18 cellular contexts compared by ENCODE assay signal in genomic region chr7:97090761-97091353, GRCh38. TPM values are rescaled to one million over a fixed set of nuclear protein-coding genes. Genes with fewer than 3 reads are reported as not detected.
DNase-seq lines count a peak whose midpoint lies in the region; ATAC-seq and TF ChIP-seq lines count a peak whose summit lies in the region.
"Had no signal": no experiment of that assay in that cellular context is flagged by ENCODE, and none has a peak within 500 bp of the region (broad histone marks: within the 10 kb centered on the region; RNA-seq: fewer than 3 reads in every experiment).

No MANE protein-coding gene starts in this region.

- H3K14ac ChIP-seq in neuronal stem cell (ENCODE audit: low read length) = no peak overlapping the region

- no peak overlapping the region for H4K8ac ChIP-seq in neuronal stem cell (ENCODE audit: low read depth, low read length)

- no peak overlapping the region for H2BK15ac ChIP-seq in neuronal stem cell (ENCODE audit: low read length)

- H3K4me1 Mint-ChIP-seq in activated naive CD4-positive, alpha-beta T cell treated with anti-CD3 and anti-CD28 coated beads for 36 hours (ENCODE audit: low read depth) = no peaks in the 10 kb centered on the region
- no peaks in the 10 kb centered on the region for H3K4me1 Mint-ChIP-seq in WTC11
- H3K4me1 Mint-ChIP-seq: CD4-positive, alpha-beta memory T cell had no signal

- H3K27me3 ChIP-seq in neuronal stem cell (ENCODE audit: control insufficient read depth in 3 of 3, insufficient read depth in 3 of 3, low read depth in 1 of 3, low read length in 3 of 3) (peaks cover 0 to 3% (median 0%) of the 10 kb centered on the region in 3 experiments), MG63 (no peaks in the 10 kb centered on the region)

- no CpG with 5 or more reads among the region's 1 CpG for WGBS in neuronal stem cell (ENCODE audit: extremely low coverage in 2 of 2, insufficient read length in 2 of 2, insufficient replicate concordance in 1 of 2), 2 donors

- H3K4me2 ChIP-seq in neuronal stem cell (ENCODE audit: insufficient read depth, low read length, poor library complexity, severe bottlenecking) = no peak overlapping the region
- H3K4me2 ChIP-seq: A549 had no signal

- H3K4me3 Mint-ChIP-seq in activated naive CD4-positive, alpha-beta T cell treated with anti-CD3 and anti-CD28 coated beads for 36 hours = no peak overlapping the region
- H3K4me3 Mint-ChIP-seq in WTC11 = no peak overlapping the region
- H3K4me3 Mint-ChIP-seq: CD4-positive, alpha-beta memory T cell had no signal

- POLR2A ChIA-PET in WTC11 (lab: Charles Lee) = no interaction called here

- no peak overlapping the region for H3K9ac ChIP-seq in neuronal stem cell (ENCODE audit: low read depth, low read length, poor library complexity)

- peak; percentile 10 for DNase-seq in activated naive CD4-positive, alpha-beta T cell treated with anti-CD3 and anti-CD28 coated beads for 36 hours
- DNase-seq in activated naive CD4-positive, alpha-beta T cell (lab: John Stamatoyannopoulos, UW) = no peak
- DNase-seq in WTC11 (ENCODE audit: low spot score) (no peak), neuronal stem cell (ENCODE audit: low spot score) (no peak), occipital lobe (lab: John Stamatoyannopoulos, UW) (no peak), MG63 (no peak), posterior vena cava (ENCODE audit: low spot score) (no peak)
- DNase-seq: BE2C; CD4-positive, alpha-beta memory T cell; DMS153; DMS79 treated with DMSO at 0.1 percent for 48 hours; EL; GDM1 had no signal

- no peak for TF ChIP-seq CTCF in WTC11 (IDR thresholded peaks at IDR 0.05)

- no peak overlapping the region for H2AFZ ChIP-seq in neuronal stem cell (ENCODE audit: low read length)

- no peaks in the 10 kb centered on the region for H3K36me3 Mint-ChIP-seq in activated naive CD4-positive, alpha-beta T cell treated with anti-CD3 and anti-CD28 coated beads for 36 hours (ENCODE audit: low read depth)
- no peaks in the 10 kb centered on the region for H3K36me3 Mint-ChIP-seq in WTC11
- H3K36me3 Mint-ChIP-seq: CD4-positive, alpha-beta memory T cell had no signal

- H3K36me3 ChIP-seq in neuronal stem cell (replicated peaks in 1 of 2; ENCODE audit: control insufficient read depth in 2 of 2, insufficient read depth in 2 of 2, low read length in 2 of 2) = no peaks in the 10 kb centered on the region
- H3K36me3 ChIP-seq in MG63 = no peaks in the 10 kb centered on the region
- H3K36me3 ChIP-seq: BE2C, HAP-1 had no signal

- no peak overlapping the region for H3K23ac ChIP-seq in neuronal stem cell (ENCODE audit: low read depth, low read length, poor library complexity)

- H2BK5ac ChIP-seq in neuronal stem cell (ENCODE audit: low read length) = no peak overlapping the region

- H3K27ac Mint-ChIP-seq in activated naive CD4-positive, alpha-beta T cell treated with anti-CD3 and anti-CD28 coated beads for 36 hours = no peak overlapping the region
- H3K27ac Mint-ChIP-seq in WTC11 = no peak overlapping the region
- H3K27ac Mint-ChIP-seq: CD4-positive, alpha-beta memory T cell had no signal

- H3K27me3 Mint-ChIP-seq in activated naive CD4-positive, alpha-beta T cell treated with anti-CD3 and anti-CD28 coated beads for 36 hours (ENCODE audit: low read depth) = peaks cover 30% of the 10 kb centered on the region
- no peaks in the 10 kb centered on the region; the same call in 1 of the 2 replicates for H3K27me3 Mint-ChIP-seq in WTC11 (ENCODE audit: low read depth)

- H2BK12ac ChIP-seq in neuronal stem cell (ENCODE audit: low read length) = no peak overlapping the region

- no peaks in the 10 kb centered on the region for H3K9me3 Mint-ChIP-seq in activated naive CD4-positive, alpha-beta T cell treated with anti-CD3 and anti-CD28 coated beads for 36 hours
- no peaks in the 10 kb centered on the region for H3K9me3 Mint-ChIP-seq in WTC11
- H3K9me3 Mint-ChIP-seq: CD4-positive, alpha-beta memory T cell had no signal

- H2BK120ac ChIP-seq in neuronal stem cell (ENCODE audit: low read depth, low read length) = no peak overlapping the region

- H3K4me3 ChIP-seq in neuronal stem cell (ENCODE audit: low read length in 2 of 2) = no peak overlapping the region
- H3K4me3 ChIP-seq in MG63 = no peak overlapping the region
- H3K4me3 ChIP-seq: A549, HAP-1 had no signal

- H3K27ac ChIP-seq in neuronal stem cell (replicated peaks; ENCODE audit: low read length) = no peak overlapping the region
- H3K27ac ChIP-seq: A549, C4-2B had no signal

- CTCF ChIA-PET in activated naive CD4-positive, alpha-beta T cell treated with anti-CD3 and anti-CD28 coated beads for 36 hours (lab: Charles Lee) = no interaction called here
- CTCF ChIA-PET in WTC11 (lab: Charles Lee) = interaction anchor here (1.3 kb wide), 1 partner anchor 14 kb away, joined by 6 read pairs; no protein-coding TSS in a partner anchor

- ATAC-seq in HG02884 (IDR thresholded peaks at IDR 0.05; ENCODE audit: unreplicated experiment) (peak; percentile 51), WTC11 (peak; percentile 55; the same call in 1 of the 2 replicates)
- ATAC-seq: A549, HepG2 had no signal

- no peak overlapping the region for H4K91ac ChIP-seq in neuronal stem cell (ENCODE audit: low read depth, low read length, poor library complexity)

- intact Hi-C loops in activated naive CD4-positive, alpha-beta T cell treated with anti-CD3 and anti-CD28 coated beads for 36 hours (cut with micrococcal nuclease) = no loop called here
- intact Hi-C loops in posterior vena cava (cut with DNase I) = no loop called here

- peak overlapping the region; percentile 52 for H3K18ac ChIP-seq in neuronal stem cell (ENCODE audit: low read length)

- peaks cover 0 to 2% of the 10 kb centered on the region in 2 donors for H3K9me3 ChIP-seq in neuronal stem cell (replicated peaks in 1 of 2; ENCODE audit: control insufficient read depth in 2 of 2, insufficient read depth in 1 of 2, low read depth in 1 of 2, low read length in 2 of 2)
- no peaks in the 10 kb centered on the region for H3K9me3 ChIP-seq in MG63
- H3K9me3 ChIP-seq: A549, BE2C, HAP-1 had no signal

- H2AK5ac ChIP-seq in neuronal stem cell (ENCODE audit: low read depth, low read length) = no peak overlapping the region

- H3K4ac ChIP-seq in neuronal stem cell (ENCODE audit: low read length) = no peak overlapping the region

- H3K79me1 ChIP-seq in neuronal stem cell (ENCODE audit: low read depth, low read length) = no peaks in the 10 kb centered on the region

- H3K4me1 ChIP-seq in neuronal stem cell (ENCODE audit: control insufficient read depth in 2 of 2, insufficient read depth in 1 of 2, low read depth in 1 of 2, low read length in 2 of 2) = peaks cover 0 to 2% of the 10 kb centered on the region in 2 donors
- H3K4me1 ChIP-seq: A549, BE2C had no signal

TF ChIP-seq in WTC11, 78 proteins besides CTCF, POLR2A, EP300 and RAD21:
- TF ChIP-seq ZBTB21 (CRISPR knock-in tag; IDR thresholded peaks at IDR 0.05; ENCODE audit: borderline replicate concordance) = no peak
- no peak for TF ChIP-seq ZNF232 (CRISPR knock-in tag; IDR thresholded peaks at IDR 0.05)
- TF ChIP-seq IRF1 (CRISPR knock-in tag; IDR thresholded peaks at IDR 0.05) = no peak
- TF ChIP-seq E2F4 (CRISPR knock-in tag; IDR thresholded peaks at IDR 0.05; ENCODE audit: borderline replicate concordance, low read depth) = no peak
- TF ChIP-seq JUN (CRISPR knock-in tag; IDR thresholded peaks at IDR 0.05) = no peak
- no peak for TF ChIP-seq FOXK1 (CRISPR knock-in tag; IDR thresholded peaks at IDR 0.05)
- TF ChIP-seq ERG (CRISPR knock-in tag; IDR thresholded peaks at IDR 0.05) = no peak
- no peak for TF ChIP-seq ZNF317 (CRISPR knock-in tag; IDR thresholded peaks at IDR 0.05; ENCODE audit: borderline replicate concordance, low read depth)
- no peak for TF ChIP-seq KAT7 (CRISPR knock-in tag; IDR thresholded peaks at IDR 0.05; ENCODE audit: borderline replicate concordance)
- TF ChIP-seq ZNF121 (CRISPR knock-in tag; IDR thresholded peaks at IDR 0.05) = no peak

RNA-seq across cellular contexts. Expression of gene SDHAF3, which starts 26.6 kb away (rescaled TPM):
- total RNA-seq in activated naive CD4-positive, alpha-beta T cell treated with anti-CD3 and anti-CD28 coated beads for 36 hours = 10 to 100 TPM; 30.7 to 36.3 TPM
- total RNA-seq in WTC11 (2021) (25.5 to 32.0 TPM (median 26.1 TPM) in 3 replicates), occipital lobe (13.3 TPM), posterior vena cava (10 to 100 TPM; 12.7 to 14.2 TPM)
- polyA plus RNA-seq in neuronal stem cell (2013, experiment 1 of 2) = 27.9 TPM
- 29.3 TPM for polyA plus RNA-seq in neuronal stem cell (2013, experiment 2 of 2)
- total RNA-seq in MG63 (2014; rRNA removed; shearing (Covaris generic); ENCODE audit: low replicate concordance) = 13.8 and 26.7 TPM in 2 replicates
